In the genomic region with DNA sequence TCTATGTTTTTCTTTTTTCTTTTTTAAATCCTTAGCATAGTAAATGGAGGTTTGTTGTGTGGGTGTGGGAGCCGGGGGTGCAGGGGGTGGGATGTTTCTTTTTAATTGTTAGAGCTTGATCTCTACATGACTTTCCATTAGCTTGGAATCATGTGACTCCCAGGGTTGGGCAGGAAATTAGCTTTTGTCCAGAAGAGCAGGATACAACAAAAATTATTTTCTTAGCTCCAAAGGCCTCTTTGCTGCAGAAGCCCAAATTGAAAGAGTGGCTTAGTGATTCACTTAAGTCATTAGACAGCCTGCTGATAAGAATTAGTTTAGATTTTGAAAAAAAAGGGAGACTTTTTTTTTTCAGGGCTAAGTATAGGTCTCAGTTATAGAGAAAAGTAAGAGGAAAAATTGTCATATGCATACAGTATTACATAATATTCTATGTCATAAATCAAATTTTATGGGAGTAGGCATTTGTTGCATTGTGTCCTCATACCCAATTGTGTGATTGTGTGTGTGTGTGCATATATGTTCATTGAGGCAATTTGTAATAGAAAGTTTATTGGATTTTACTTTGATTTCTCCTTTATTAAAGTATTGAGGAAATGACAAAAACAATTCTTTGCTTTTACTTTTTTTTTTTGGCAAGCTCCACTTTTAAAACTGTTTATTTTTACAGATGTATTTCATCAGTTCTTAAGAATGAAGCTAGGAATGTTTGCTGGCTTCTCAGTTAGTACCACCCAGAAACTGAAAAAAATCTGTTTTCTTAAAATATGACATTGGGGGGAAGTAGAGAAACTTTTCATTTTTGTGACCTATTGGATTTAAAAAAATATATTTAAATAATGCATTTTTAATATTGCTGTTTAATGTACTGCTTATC, we compare ENCODE assay signal across 15 cellular contexts. TPM values are rescaled to one million over a fixed set of nuclear protein-coding genes. Genes with fewer than 3 reads are reported as not detected.
A peak's percentile ranks its signal among the peaks of the same experiment; 100 is the strongest.
DNase-seq lines count a peak whose midpoint lies in the region; ATAC-seq and TF ChIP-seq lines count a peak whose summit lies in the region.
"Had no signal": no experiment of that assay in that cellular context is flagged by ENCODE, and none has a peak within 500 bp of the region (broad histone marks: within the 10 kb centered on the region; RNA-seq: fewer than 3 reads in every experiment).

No MANE protein-coding gene starts in this region.

- no peaks in the 10 kb centered on the region for H3K9me3 ChIP-seq in upper lobe of left lung

- no peak for TF ChIP-seq EP300 in upper lobe of left lung (IDR thresholded peaks at IDR 0.05)

- peaks cover 16 to 29% (median 26%) of the 10 kb centered on the region in 4 donors for H3K4me1 ChIP-seq in upper lobe of left lung

- H3K4me3 ChIP-seq in upper lobe of left lung: no peak overlapping the region
- H3K4me3 ChIP-seq: PC-9 had no signal

- no peaks in the 10 kb centered on the region for H3K27me3 ChIP-seq in upper lobe of left lung

- DNase-seq in DMS 273 (lab: John Stamatoyannopoulos, UW; ENCODE audit: unreplicated experiment) (peak; percentile 5), DMS 273 treated with DMSO at 0.1 percent for 48 hours (lab: John Stamatoyannopoulos, UW) (no peak), dermis blood vessel endothelial cell (peak; percentile 38), lung microvascular endothelial cell (ENCODE audit: low read depth in 2 of 2) (peak; percentile 21 to 62), upper lobe of left lung (no peak), NCI-H146 treated with DMSO at 0.1 percent for 48 hours (lab: John Stamatoyannopoulos, UW; ENCODE audit: unreplicated experiment) (no peak), HT-29 (ENCODE audit: low spot score) (no peak)
- DNase-seq: H7, NCI-H1930, PC-9 had no signal

- TF ChIP-seq CTCF in upper lobe of left lung (IDR thresholded peaks at IDR 0.05): no peak

- no peaks in the 10 kb centered on the region for H3K36me3 ChIP-seq in upper lobe of left lung

- ATAC-seq in upper lobe of left lung (ENCODE audit: low FRiP score in 2 of 2): peak in 1 of 2 donors; percentile 60
- ATAC-seq in GM18520 (IDR thresholded peaks at IDR 0.05; ENCODE audit: unreplicated experiment): no peak

- no peak for TF ChIP-seq POLR2A in upper lobe of left lung (IDR thresholded peaks at IDR 0.05)

- WGBS in upper lobe of left lung, 2 donors: 37 to 58% methylated on average over 1 of the region's 1 CpG

- peak overlapping the region in 3 of 4 donors; percentile 20 to 47 (median 27) for H3K27ac ChIP-seq in upper lobe of left lung
- H3K27ac ChIP-seq: 22Rv1, PC-9, VCaP had no signal

RNA-seq across cellular contexts. Expression of gene TSPYL6, which starts 47.4 kb away (rescaled TPM):
- total RNA-seq in dermis blood vessel endothelial cell (not detected in 2 replicates), lung microvascular endothelial cell (not detected in 2 replicates), upper lobe of left lung (1 to 10 TPM in 1 of 6 donors, not detected in 5; 1.0 TPM)
- total RNA-seq in HT-29 (2014; rRNA removed; shearing (Covaris generic)): 0.13 TPM in 1 of 2 replicates, not detected in the other
- total RNA-seq: activated T-helper 1 cell treated with anti-CD3 and anti-CD28 coated beads, Interleukin-12 subunit alpha, Interleukin-12 subunit beta, Interleukin-2, Interleukin-4 antibody, amounts not matched to agents 30 ng/mL and 10 ng/mL and 1 ng/mL, durations not matched to agents 14 hours and 24 hours and 36 hours; H7; PC-9; posterior vena cava had no signal

Comparison
In these comparisons a context has a peak if more than half of its experiments do, and no peak if none do; other contexts are left out.
1. DNase-seq: peak in DMS 273 (single experiment), dermis blood vessel endothelial cell (single experiment) and lung microvascular endothelial cell (2 of 2); none in DMS 273 treated with DMSO at 0.1 percent for 48 hours (single experiment), upper lobe of left lung (0 of 2), NCI-H146 treated with DMSO at 0.1 percent for 48 hours (single experiment) and HT-29 (single experiment).